ENCODE assay signal across 2 cellular contexts in the genomic region with DNA sequence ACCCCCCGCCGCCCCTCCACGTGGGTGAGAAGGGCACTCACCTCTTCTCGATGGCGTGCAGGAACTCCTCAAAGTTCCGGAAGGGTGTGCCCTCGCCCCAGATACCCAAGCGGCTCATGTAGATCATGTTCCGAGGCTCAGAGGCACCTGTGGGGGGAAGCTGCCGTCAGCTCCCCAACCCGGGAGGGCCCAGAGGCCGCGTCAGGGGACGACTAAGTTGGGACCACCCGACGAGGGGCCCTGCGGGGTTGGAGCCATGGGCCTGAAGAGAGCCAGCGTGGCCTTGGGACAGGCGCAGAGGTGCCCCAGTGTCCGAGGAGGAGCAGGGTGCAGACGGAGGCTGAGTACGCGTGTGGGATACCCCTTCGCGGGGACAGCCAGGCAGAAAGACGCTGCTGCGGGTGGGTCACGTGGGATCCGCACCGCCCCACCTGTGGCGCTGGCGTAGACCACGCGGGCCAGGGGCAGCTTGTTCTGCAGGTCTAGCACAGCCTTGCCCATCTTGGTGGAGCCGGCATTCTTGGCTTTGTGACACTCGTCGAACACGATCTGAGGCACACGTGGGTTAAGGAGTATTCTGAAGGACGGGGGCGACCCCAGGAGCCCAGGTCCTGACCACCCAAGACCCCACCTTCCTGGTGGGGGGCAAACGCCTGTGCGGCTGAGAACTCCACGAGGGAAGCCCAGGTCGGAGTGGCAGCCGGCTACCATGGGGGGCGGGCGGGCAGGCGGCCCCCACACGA.
TF ChIP-seq lines count a peak whose summit lies in the region.

No MANE protein-coding gene starts in this region.

TF ChIP-seq in H1, 55 proteins besides CTCF, POLR2A, EP300 and RAD21:
- TF ChIP-seq CEBPB (IDR thresholded peaks at IDR 0.05; ENCODE audit: low read depth, low read length) = no peak
- TF ChIP-seq, protein P1, sequence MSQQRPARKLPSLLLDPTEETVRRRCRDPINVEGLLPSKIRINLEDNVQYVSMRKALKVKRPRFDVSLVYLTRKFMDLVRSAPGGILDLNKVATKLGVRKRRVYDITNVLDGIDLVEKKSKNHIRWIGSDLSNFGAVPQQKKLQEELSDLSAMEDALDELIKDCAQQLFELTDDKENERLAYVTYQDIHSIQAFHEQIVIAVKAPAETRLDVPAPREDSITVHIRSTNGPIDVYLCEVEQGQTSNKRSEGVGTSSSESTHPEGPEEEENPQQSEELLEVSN (IDR thresholded peaks at IDR 0.05) = no peak
- TF ChIP-seq BRCA1 (IDR thresholded peaks at IDR 0.05; ENCODE audit: low read depth, low read length) = no peak
- TF ChIP-seq TAF7 (optimal IDR thresholded peaks at IDR 0.05; ENCODE audit: borderline replicate concordance, low read depth, low read length) = no peak
- no peak for TF ChIP-seq CTBP2 (IDR thresholded peaks at IDR 0.05; ENCODE audit: borderline replicate concordance, insufficient read depth, insufficient read length, low read length)
- no peak for TF ChIP-seq TAF1 (IDR thresholded peaks at IDR 0.05; ENCODE audit: low read depth, low read length)
- TF ChIP-seq BCL11A (IDR thresholded peaks at IDR 0.05; ENCODE audit: low read depth in 2 of 2, low read length in 2 of 2) = no peak
- TF ChIP-seq KDM1A (IDR thresholded peaks at IDR 0.05; ENCODE audit: borderline replicate concordance, low read length) = no peak
- no peak for TF ChIP-seq CREB1 (IDR thresholded peaks at IDR 0.05)
- no peak for TF ChIP-seq SIN3A (conservative IDR thresholded peaks at IDR 0.05 in 1 of 2, IDR thresholded peaks at IDR 0.05 in 1 of 2; ENCODE audit: low read depth in 1 of 2, low read length in 2 of 2)
- TF ChIP-seq EZH2 (IDR thresholded peaks at IDR 0.05; ENCODE audit: low read depth, low read length, severe bottlenecking) = no peak

TF ChIP-seq in GM12891, 5 proteins besides CTCF, POLR2A, EP300 and RAD21:
- TF ChIP-seq PAX5 (IDR thresholded peaks at IDR 0.05; ENCODE audit: insufficient read depth, low read length, severe bottlenecking) (no peak), POU2F2 (IDR thresholded peaks at IDR 0.05; ENCODE audit: low read depth, low read length) (no peak), TAF1 (IDR thresholded peaks at IDR 0.05; ENCODE audit: low read depth, low read length) (no peak)
TF ChIP-seq in GM12891: peak in this region for 0.
